ENCODE assay signal across 20 cellular contexts in the genomic region with DNA sequence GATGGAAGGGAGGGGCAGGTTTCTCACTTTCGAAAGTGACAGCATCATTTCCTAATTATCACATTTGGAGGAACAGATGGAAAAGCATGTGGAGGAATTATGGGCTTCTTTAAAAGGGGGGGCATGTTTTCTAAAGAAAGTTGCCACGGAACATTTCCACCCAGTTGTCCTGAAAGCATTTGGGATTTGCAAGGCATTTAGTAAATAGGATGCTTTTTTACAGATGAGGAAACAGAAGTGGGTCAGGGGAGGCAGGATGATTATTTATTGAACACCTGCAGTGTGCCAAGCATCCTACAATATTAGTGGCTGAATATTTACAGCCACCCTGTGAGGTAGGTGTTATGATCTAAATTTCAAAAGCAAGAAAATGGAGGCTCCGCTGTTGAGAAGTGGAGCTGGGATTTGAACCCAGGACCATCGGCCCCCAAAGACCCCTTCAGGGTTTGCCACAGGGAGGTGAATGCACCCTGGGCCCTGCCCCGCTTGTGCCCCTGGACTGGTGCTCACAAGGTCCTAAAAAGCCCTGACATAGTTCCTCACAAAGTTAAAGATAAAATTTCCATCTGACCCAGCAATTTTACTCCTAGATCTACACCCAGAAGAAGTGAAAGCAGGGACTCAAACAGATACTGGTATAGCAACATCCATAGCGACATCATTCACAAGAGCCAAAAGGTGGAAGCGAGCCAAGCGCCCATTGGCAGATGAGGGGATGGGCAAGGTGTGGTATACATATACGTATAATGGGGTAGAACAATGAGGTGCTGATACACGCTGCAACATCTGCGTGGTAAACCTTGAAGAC.
DNase-seq lines count a peak whose midpoint lies in the region; ATAC-seq and TF ChIP-seq lines count a peak whose summit lies in the region.
"Had no signal": no experiment of that assay in that cellular context is flagged by ENCODE, and none has a peak within 500 bp of the region (broad histone marks: within the 10 kb centered on the region; RNA-seq: fewer than 3 reads in every experiment).

No MANE protein-coding gene starts in this region.

- in situ Hi-C loops in G401 (cut with HindIII; ENCODE audit: low sequenced_read_pairs): no loop called here

- DNase-seq in NCI-H748 (lab: John Stamatoyannopoulos, UW; ENCODE audit: unreplicated experiment): peak; percentile 34
- no peak for DNase-seq in NCI-H748 treated with DMSO at 0.1 percent for 48 hours (lab: John Stamatoyannopoulos, UW)
- DNase-seq in G401 (ENCODE audit: low spot score): peak; percentile 44
- DNase-seq in cerebellum (ENCODE audit: low spot score): peak; percentile 27
- DNase-seq in prostate gland (ENCODE audit: low spot score): no peak
- DNase-seq in NCI-H2107 treated with DMSO at 0.1 percent for 48 hours (lab: John Stamatoyannopoulos, UW; ENCODE audit: unreplicated experiment): no peak
- DNase-seq: 8988T; ACHN; AML-193; C1 segment of cervical spinal cord; Calu3; CD4-positive, alpha-beta memory T cell; COR-L47; DMS53; DMS79 treated with DMSO at 0.1 percent for 48 hours; GOT3; H7; HCEC 1CT had no signal

- no peaks in the 10 kb centered on the region for H3K27me3 ChIP-seq in prostate gland (replicated peaks; ENCODE audit: insufficient read depth)

- no peaks in the 10 kb centered on the region for H3K9me3 ChIP-seq in prostate gland
- H3K9me3 ChIP-seq: A549 had no signal

- TF ChIP-seq POLR2A in prostate gland (IDR thresholded peaks at IDR 0.05): no peak

- no peak for TF ChIP-seq CTCF in prostate gland (IDR thresholded peaks at IDR 0.05)

- H3K4me3 ChIP-seq in prostate gland: no peak overlapping the region
- H3K4me3 ChIP-seq: A549 had no signal

- no peaks in the 10 kb centered on the region for H3K4me1 ChIP-seq in prostate gland (replicated peaks)
- H3K4me1 ChIP-seq: A549 had no signal

- WGBS in prostate gland: 82% methylated on average over 11 of the region's 11 CpGs

- no peak for ATAC-seq in SK-N-SH treated with all-trans-retinoic acid at 6 μM for 48 hours
- ATAC-seq: A549 had no signal

- intact Hi-C loops in prostate gland (cut with DNase I): no loop called here

- no peaks in the 10 kb centered on the region for H3K36me3 ChIP-seq in prostate gland

- H3K27ac ChIP-seq in prostate gland: no peak overlapping the region
- H3K27ac ChIP-seq: A549 had no signal

TF ChIP-seq in SK-N-SH treated with all-trans-retinoic acid at 6 μM for 48 hours, 23 proteins besides CTCF, POLR2A, EP300 and RAD21:
- TF ChIP-seq ZNF565 (CRISPR knock-in tag; conservative IDR thresholded peaks at IDR 0.05; ENCODE audit: low read depth) (no peak), TOX (CRISPR knock-in tag; IDR thresholded peaks at IDR 0.05; ENCODE audit: borderline replicate concordance) (no peak), PPARA (CRISPR knock-in tag; IDR thresholded peaks at IDR 0.05; ENCODE audit: borderline replicate concordance) (no peak), ZFP3 (CRISPR knock-in tag; IDR thresholded peaks at IDR 0.05) (no peak), ZNF70 (CRISPR knock-in tag; IDR thresholded peaks at IDR 0.05) (no peak), CSDC2 (CRISPR knock-in tag; IDR thresholded peaks at IDR 0.05) (no peak), GLIS3 (CRISPR knock-in tag; IDR thresholded peaks at IDR 0.05) (no peak), RARB (CRISPR knock-in tag; IDR thresholded peaks at IDR 0.05) (no peak), ESRRG (CRISPR knock-in tag; IDR thresholded peaks at IDR 0.05) (no peak), ZC3H10 (CRISPR knock-in tag; IDR thresholded peaks at IDR 0.05) (no peak), ZNF8 (CRISPR knock-in tag; IDR thresholded peaks at IDR 0.05) (no peak), TCF4 (CRISPR knock-in tag; IDR thresholded peaks at IDR 0.05; ENCODE audit: borderline replicate concordance) (no peak), ZFP30 (CRISPR knock-in tag; IDR thresholded peaks at IDR 0.05) (no peak)
- TF ChIP-seq, protein P1, sequence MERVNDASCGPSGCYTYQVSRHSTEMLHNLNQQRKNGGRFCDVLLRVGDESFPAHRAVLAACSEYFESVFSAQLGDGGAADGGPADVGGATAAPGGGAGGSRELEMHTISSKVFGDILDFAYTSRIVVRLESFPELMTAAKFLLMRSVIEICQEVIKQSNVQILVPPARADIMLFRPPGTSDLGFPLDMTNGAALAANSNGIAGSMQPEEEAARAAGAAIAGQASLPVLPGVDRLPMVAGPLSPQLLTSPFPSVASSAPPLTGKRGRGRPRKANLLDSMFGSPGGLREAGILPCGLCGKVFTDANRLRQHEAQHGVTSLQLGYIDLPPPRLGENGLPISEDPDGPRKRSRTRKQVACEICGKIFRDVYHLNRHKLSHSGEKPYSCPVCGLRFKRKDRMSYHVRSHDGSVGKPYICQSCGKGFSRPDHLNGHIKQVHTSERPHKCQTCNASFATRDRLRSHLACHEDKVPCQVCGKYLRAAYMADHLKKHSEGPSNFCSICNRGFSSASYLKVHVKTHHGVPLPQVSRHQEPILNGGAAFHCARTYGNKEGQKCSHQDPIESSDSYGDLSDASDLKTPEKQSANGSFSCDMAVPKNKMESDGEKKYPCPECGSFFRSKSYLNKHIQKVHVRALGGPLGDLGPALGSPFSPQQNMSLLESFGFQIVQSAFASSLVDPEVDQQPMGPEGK (CRISPR knock-in tag; IDR thresholded peaks at IDR 0.05; ENCODE audit: borderline replicate concordance): no peak
- TF ChIP-seq, protein P2, sequence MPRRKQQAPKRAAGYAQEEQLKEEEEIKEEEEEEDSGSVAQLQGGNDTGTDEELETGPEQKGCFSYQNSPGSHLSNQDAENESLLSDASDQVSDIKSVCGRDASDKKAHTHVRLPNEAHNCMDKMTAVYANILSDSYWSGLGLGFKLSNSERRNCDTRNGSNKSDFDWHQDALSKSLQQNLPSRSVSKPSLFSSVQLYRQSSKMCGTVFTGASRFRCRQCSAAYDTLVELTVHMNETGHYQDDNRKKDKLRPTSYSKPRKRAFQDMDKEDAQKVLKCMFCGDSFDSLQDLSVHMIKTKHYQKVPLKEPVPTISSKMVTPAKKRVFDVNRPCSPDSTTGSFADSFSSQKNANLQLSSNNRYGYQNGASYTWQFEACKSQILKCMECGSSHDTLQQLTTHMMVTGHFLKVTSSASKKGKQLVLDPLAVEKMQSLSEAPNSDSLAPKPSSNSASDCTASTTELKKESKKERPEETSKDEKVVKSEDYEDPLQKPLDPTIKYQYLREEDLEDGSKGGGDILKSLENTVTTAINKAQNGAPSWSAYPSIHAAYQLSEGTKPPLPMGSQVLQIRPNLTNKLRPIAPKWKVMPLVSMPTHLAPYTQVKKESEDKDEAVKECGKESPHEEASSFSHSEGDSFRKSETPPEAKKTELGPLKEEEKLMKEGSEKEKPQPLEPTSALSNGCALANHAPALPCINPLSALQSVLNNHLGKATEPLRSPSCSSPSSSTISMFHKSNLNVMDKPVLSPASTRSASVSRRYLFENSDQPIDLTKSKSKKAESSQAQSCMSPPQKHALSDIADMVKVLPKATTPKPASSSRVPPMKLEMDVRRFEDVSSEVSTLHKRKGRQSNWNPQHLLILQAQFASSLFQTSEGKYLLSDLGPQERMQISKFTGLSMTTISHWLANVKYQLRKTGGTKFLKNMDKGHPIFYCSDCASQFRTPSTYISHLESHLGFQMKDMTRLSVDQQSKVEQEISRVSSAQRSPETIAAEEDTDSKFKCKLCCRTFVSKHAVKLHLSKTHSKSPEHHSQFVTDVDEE (CRISPR knock-in tag; IDR thresholded peaks at IDR 0.05): no peak
- TF ChIP-seq, protein P3, sequence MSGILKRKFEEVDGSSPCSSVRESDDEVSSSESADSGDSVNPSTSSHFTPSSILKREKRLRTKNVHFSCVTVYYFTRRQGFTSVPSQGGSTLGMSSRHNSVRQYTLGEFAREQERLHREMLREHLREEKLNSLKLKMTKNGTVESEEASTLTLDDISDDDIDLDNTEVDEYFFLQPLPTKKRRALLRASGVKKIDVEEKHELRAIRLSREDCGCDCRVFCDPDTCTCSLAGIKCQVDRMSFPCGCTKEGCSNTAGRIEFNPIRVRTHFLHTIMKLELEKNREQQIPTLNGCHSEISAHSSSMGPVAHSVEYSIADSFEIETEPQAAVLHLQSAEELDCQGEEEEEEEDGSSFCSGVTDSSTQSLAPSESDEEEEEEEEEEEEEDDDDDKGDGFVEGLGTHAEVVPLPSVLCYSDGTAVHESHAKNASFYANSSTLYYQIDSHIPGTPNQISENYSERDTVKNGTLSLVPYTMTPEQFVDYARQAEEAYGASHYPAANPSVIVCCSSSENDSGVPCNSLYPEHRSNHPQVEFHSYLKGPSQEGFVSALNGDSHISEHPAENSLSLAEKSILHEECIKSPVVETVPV (CRISPR knock-in tag; IDR thresholded peaks at IDR 0.05): no peak
- TF ChIP-seq, protein P4, sequence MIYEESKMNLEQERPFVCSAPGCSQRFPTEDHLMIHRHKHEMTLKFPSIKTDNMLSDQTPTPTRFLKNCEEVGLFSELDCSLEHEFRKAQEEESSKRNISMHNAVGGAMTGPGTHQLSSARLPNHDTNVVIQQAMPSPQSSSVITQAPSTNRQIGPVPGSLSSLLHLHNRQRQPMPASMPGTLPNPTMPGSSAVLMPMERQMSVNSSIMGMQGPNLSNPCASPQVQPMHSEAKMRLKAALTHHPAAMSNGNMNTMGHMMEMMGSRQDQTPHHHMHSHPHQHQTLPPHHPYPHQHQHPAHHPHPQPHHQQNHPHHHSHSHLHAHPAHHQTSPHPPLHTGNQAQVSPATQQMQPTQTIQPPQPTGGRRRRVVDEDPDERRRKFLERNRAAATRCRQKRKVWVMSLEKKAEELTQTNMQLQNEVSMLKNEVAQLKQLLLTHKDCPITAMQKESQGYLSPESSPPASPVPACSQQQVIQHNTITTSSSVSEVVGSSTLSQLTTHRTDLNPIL (CRISPR knock-in tag; IDR thresholded peaks at IDR 0.05; ENCODE audit: low read depth): no peak

Comparison
In these comparisons a context has a peak if more than half of its experiments do, and no peak if none do; other contexts are left out.
1. DNase-seq: peak in NCI-H748 (single experiment), G401 (single experiment) and cerebellum (single experiment); none in NCI-H748 treated with DMSO at 0.1 percent for 48 hours (single experiment), prostate gland (single experiment) and NCI-H2107 treated with DMSO at 0.1 percent for 48 hours (single experiment).